In the genomic region with DNA sequence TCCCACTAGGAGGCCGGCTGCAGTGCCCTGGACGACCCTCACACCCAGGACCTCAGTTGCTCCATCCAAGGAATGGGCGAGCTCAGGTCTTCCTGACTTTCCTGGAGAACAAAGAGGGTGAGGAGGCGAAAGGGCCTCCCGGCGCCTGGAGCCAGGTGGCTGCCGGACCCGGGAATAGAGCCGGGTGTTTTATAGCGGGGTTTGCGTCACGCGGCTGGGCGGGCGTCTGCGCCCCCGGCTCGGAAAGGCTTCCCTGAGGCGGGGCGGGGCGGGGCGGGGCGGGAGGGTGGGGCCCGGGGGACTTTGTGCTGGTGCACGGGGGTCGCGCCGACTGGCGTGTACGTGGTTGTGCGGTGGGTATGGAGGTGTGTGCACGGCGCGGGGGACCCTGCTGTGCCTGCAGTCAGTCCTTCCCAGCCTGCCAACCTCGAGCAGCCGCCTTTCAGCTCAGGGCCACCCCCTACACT, we compare ENCODE assay signal across 9 cellular contexts. TPM values are rescaled to one million over a fixed set of nuclear protein-coding genes. Genes with fewer than 3 reads are reported as not detected.
A peak's percentile ranks its signal among the peaks of the same experiment; 100 is the strongest.
DNase-seq lines count a peak whose midpoint lies in the region; ATAC-seq, FAIRE-seq and TF ChIP-seq lines count a peak whose summit lies in the region.
"Had no signal": no experiment of that assay in that cellular context is flagged by ENCODE, and none has a peak within 500 bp of the region (broad histone marks: within the 10 kb centered on the region; RNA-seq: fewer than 3 reads in every experiment).

No MANE protein-coding gene starts in this region.

- ATAC-seq in RWPE2 (ENCODE audit: low read depth) (no peak), GM21717 (IDR thresholded peaks at IDR 0.05; ENCODE audit: unreplicated experiment) (no peak), GM19035 (IDR thresholded peaks at IDR 0.05; ENCODE audit: unreplicated experiment) (no peak)

- DNase-seq in H7 (peak; percentile 87), RWPE2 (ENCODE audit: low spot score) (no peak), small intestine (peak; percentile 73), NCI-H1417 treated with DMSO at 0.1 percent for 48 hours (lab: John Stamatoyannopoulos, UW) (no peak)
- DNase-seq: activated CD4-positive, alpha-beta T cell treated with anti-CD3 and anti-CD28 coated beads for 48 hours; OCI-M1 had no signal

- no peak for FAIRE-seq in small intestine (lab: Jason Lieb, UNC)

- H3K4me1 ChIP-seq in RWPE2 (ENCODE audit: insufficient read depth, poor library complexity, severe bottlenecking) (peaks cover 25% of the 10 kb centered on the region), small intestine (ENCODE audit: control insufficient read depth in 2 of 2, insufficient read depth in 1 of 2, low read depth in 1 of 2, low read length in 1 of 2) (peaks cover 7 to 23% of the 10 kb centered on the region in 2 donors)

- WGBS in small intestine, 3 donors: 4 to 10% (median 8%) methylated on average over 13 to 36 of the region's 36 CpGs

- H3K9me3 ChIP-seq in RWPE2 (ENCODE audit: severe bottlenecking) (no peaks in the 10 kb centered on the region), iPS-18c (ENCODE audit: control insufficient read depth, insufficient read depth, low read length) (no peaks in the 10 kb centered on the region), small intestine (ENCODE audit: control insufficient read depth, low read depth) (no peaks in the 10 kb centered on the region)

- H3K4me3 ChIP-seq in H7 (ENCODE audit: insufficient read depth, low read depth, low read length) (peak overlapping the region; percentile 20; the same call in 1 of the 2 replicates), RWPE2 (ENCODE audit: severe bottlenecking) (no peak overlapping the region), iPS-18c (ENCODE audit: insufficient read depth, low read depth, low read length) (peak overlapping the region; percentile 15; the same call in 1 of the 2 replicates), small intestine (ENCODE audit: low read depth in 1 of 2, low read length in 2 of 2) (no peak overlapping the region)

- peak overlapping the region; percentile 21 for H3K27ac ChIP-seq in RWPE2 (ENCODE audit: poor library complexity, severe bottlenecking)
- H3K27ac ChIP-seq in small intestine (ENCODE audit: low read depth in 1 of 2, low read length in 1 of 2): peak overlapping the region; percentile 56 to 72

- H3K27me3 ChIP-seq in H7 (ENCODE audit: control insufficient read depth, insufficient read depth, low read length) (peaks cover 8% of the 10 kb centered on the region), RWPE2 (ENCODE audit: insufficient read depth, poor library complexity, severe bottlenecking) (no peaks in the 10 kb centered on the region), small intestine (ENCODE audit: control insufficient read depth in 2 of 2, insufficient read depth in 2 of 2, low read length in 2 of 2) (no peaks in the 10 kb centered on the region)

- H3K36me3 ChIP-seq in H7 (replicated peaks; ENCODE audit: control insufficient read depth, insufficient read depth, low read length): no peaks in the 10 kb centered on the region
- no peaks in the 10 kb centered on the region for H3K36me3 ChIP-seq in RWPE2 (ENCODE audit: low read depth)
- no peaks in the 10 kb centered on the region for H3K36me3 ChIP-seq in small intestine (ENCODE audit: control insufficient read depth in 2 of 2, insufficient read depth in 2 of 2, low read length in 2 of 2)

- no peak for TF ChIP-seq CTCF in RWPE2 (IDR thresholded peaks at IDR 0.05; ENCODE audit: poor library complexity, severe bottlenecking)

RNA-seq across cellular contexts. Expression of gene PRKCD, which starts 4.6 kb away (rescaled TPM):
- 2.9 and 3.1 TPM in 2 replicates for total RNA-seq in H7 (2014; rRNA removed; shearing (Covaris generic))
- polyA plus RNA-seq in small intestine: 100 to 1,000 TPM in 1 of 3 donors, 10 to 100 TPM in 2; 28.9 to 150 (median 99.7) TPM

RNA-seq across cellular contexts. Expression of gene RFT1, which starts 26.2 kb away (rescaled TPM):
- total RNA-seq in H7 (2014; rRNA removed; shearing (Covaris generic)): 9.5 and 10.4 TPM in 2 replicates
- polyA plus RNA-seq in small intestine: 10 to 100 TPM in 1 of 3 donors, 1 to 10 TPM in 2; 1.3 to 17.2 (median 1.9) TPM

Comparison
In these comparisons a context has a peak if more than half of its experiments do, and no peak if none do; other contexts are left out.
1. DNase-seq: peak in H7 (single experiment) and small intestine (single experiment); none in RWPE2 (single experiment) and NCI-H1417 treated with DMSO at 0.1 percent for 48 hours (single experiment).
2. H3K4me3 ChIP-seq: peak in H7 (single experiment) and iPS-18c (single experiment); none in RWPE2 (single experiment) and small intestine (0 of 2).